In genomic region chr6:39189915-39190544, GRCh38 we compare ENCODE assay signal across 8 cellular contexts. TPM values are rescaled to one million over a fixed set of nuclear protein-coding genes. Genes with fewer than 3 reads are reported as not detected.
A peak's percentile ranks its signal among the peaks of the same experiment; 100 is the strongest.
DNase-seq lines count a peak whose midpoint lies in the region; ATAC-seq and TF ChIP-seq lines count a peak whose summit lies in the region.

No MANE protein-coding gene starts in this region.

- no peak overlapping the region for H2AFZ ChIP-seq in OCI-LY7 (ENCODE audit: low read length)

- H3K36me3 ChIP-seq in BJ (ENCODE audit: control insufficient read depth, insufficient read depth, low read length) (no peaks in the 10 kb centered on the region), OCI-LY7 (ENCODE audit: insufficient read depth, low read length) (no peaks in the 10 kb centered on the region)

- CTCF ChIA-PET in BJ (lab: Yijun Ruan, JAX) = interaction anchor here (0.8 to 1.9 kb wide), 5 partner anchors 10 to 120 kb away, joined by 4 to 5 read pairs (median 4); no protein-coding TSS in a partner anchor
- CTCF ChIA-PET in OCI-LY7 (lab: Charles Lee; ENCODE audit: unreplicated experiment) = no interaction called here

- POLR2A ChIA-PET in BJ (lab: Charles Lee) = no interaction called here
- POLR2A ChIA-PET in OCI-LY7 (lab: Charles Lee) = no interaction called here

- ATAC-seq in esophagus mucosa (peak; percentile 30), omental fat pad (ENCODE audit: low FRiP score) (peak; percentile 37), GM19467 (IDR thresholded peaks at IDR 0.05; ENCODE audit: unreplicated experiment) (no peak), GM21528 (IDR thresholded peaks at IDR 0.05; ENCODE audit: low FRiP score, unreplicated experiment) (no peak)

- no peak overlapping the region for H3K4me3 ChIP-seq in BJ (ENCODE audit: low read depth, low read length)
- H3K4me3 ChIP-seq in OCI-LY7 (ENCODE audit: low read depth, low read length, poor library complexity, severe bottlenecking) = no peak overlapping the region

- DNase-seq in BJ (ENCODE audit: low read depth) (no peak), GM20000 (ENCODE audit: low spot score) (peak; percentile 61), OCI-LY7 (ENCODE audit: low spot score) (peak; percentile 17), omental fat pad (ENCODE audit: low spot score) (no peak), DMS153 (lab: John Stamatoyannopoulos, UW) (no peak)

- TF ChIP-seq CTCF in BJ (IDR thresholded peaks at IDR 0.05; ENCODE audit: insufficient read depth, low read depth, low read length) (peak; percentile 37), GM20000 (IDR thresholded peaks at IDR 0.05; ENCODE audit: extremely low read depth, missing control alignments) (peak; percentile 25), OCI-LY7 (conservative IDR thresholded peaks at IDR 0.05; ENCODE audit: low read length) (peak; percentile 63), omental fat pad (IDR thresholded peaks at IDR 0.05) (no peak)

- no peaks in the 10 kb centered on the region for H3K9me3 ChIP-seq in OCI-LY7 (ENCODE audit: low read length)

- H3K9me2 ChIP-seq in OCI-LY7 (ENCODE audit: insufficient read depth, low read length) = no peaks in the 10 kb centered on the region

- H3K4me2 ChIP-seq in OCI-LY7 (ENCODE audit: low read length) = no peak overlapping the region

- no peaks in the 10 kb centered on the region for H3K4me1 ChIP-seq in OCI-LY7 (ENCODE audit: insufficient read depth, low read length, poor library complexity, severe bottlenecking)

- no peaks in the 10 kb centered on the region for H3K79me2 ChIP-seq in OCI-LY7 (ENCODE audit: insufficient read depth, low read depth, low read length)

- no peaks in the 10 kb centered on the region for H3K27me3 ChIP-seq in BJ (ENCODE audit: control insufficient read depth, insufficient read depth, low read length)

- H3K27ac ChIP-seq in OCI-LY7 (ENCODE audit: low read depth, low read length, poor library complexity, severe bottlenecking) = no peak overlapping the region

- intact Hi-C loops in OCI-LY7 (cut with micrococcal nuclease; ENCODE audit: unreplicated experiment) = loop anchor here (1.0 kb wide), 1 partner anchor 113 kb away; no protein-coding TSS in a partner anchor

- no peaks in the 10 kb centered on the region for H4K20me1 ChIP-seq in OCI-LY7 (ENCODE audit: insufficient read depth, low read length)

- BruUV-seq in OCI-LY7 (replicated peaks; lab: Mats Ljungman, UMichigan) = no TSS peak

RNA-seq across cellular contexts. Expression of gene KCNK5, which starts 39.2 kb away (rescaled TPM):
- not detected in 2 replicates for polyA plus RNA-seq in BJ (2011; rRNA removed)
- polyA minus RNA-seq in BJ (2011; rRNA and poly(A)+ RNA removed) = 0.05 TPM in 1 of 2 replicates, not detected in the other
- total RNA-seq in OCI-LY7 (2014; rRNA removed; shearing (Covaris generic)) = not detected in 2 replicates
- total RNA-seq in OCI-LY7 (2022) (not detected in 2 replicates), esophagus mucosa (5.1 TPM), omental fat pad (10 to 100 TPM in 1 of 4 donors, 1 to 10 TPM in 3; 1.7 to 10.9 (median 4.1) TPM)

Comparison
In these comparisons a context has a peak if more than half of its experiments do, and no peak if none do; other contexts are left out.
1. DNase-seq: peak in GM20000 (single experiment) and OCI-LY7 (single experiment); none in BJ (single experiment), omental fat pad (single experiment) and DMS153 (single experiment).
2. CTCF ChIP-seq: peak in BJ (single experiment), GM20000 (single experiment) and OCI-LY7 (single experiment); none in omental fat pad (0 of 3).
3. ATAC-seq: peak in esophagus mucosa (single experiment) and omental fat pad (single experiment); none in GM19467 (single experiment) and GM21528 (single experiment).